8 cellular contexts compared by ENCODE assay signal in genomic region chr7:150428671-150429451, GRCh38. TPM values are rescaled to one million over a fixed set of nuclear protein-coding genes. Genes with fewer than 3 reads are reported as not detected.
A peak's percentile ranks its signal among the peaks of the same experiment; 100 is the strongest.
DNase-seq lines count a peak whose midpoint lies in the region; ATAC-seq and TF ChIP-seq lines count a peak whose summit lies in the region.

No MANE protein-coding gene starts in this region.

- H3K4me1 Mint-ChIP-seq in CD8-positive, alpha-beta T cell (ENCODE audit: low read depth) = peaks cover 14% of the 10 kb centered on the region
- H3K4me1 Mint-ChIP-seq in activated CD4-positive, alpha-beta memory T cell treated with anti-CD3 and anti-CD28 coated beads, Interleukin-2, amount 10 ng/mL, durations not matched to agents 7 days and 5 days = peaks cover 31% of the 10 kb centered on the region

- TF ChIP-seq CTCF in CD8-positive, alpha-beta T cell (IDR thresholded peaks at IDR 0.05) = no peak
- no peak for TF ChIP-seq CTCF in testis (IDR thresholded peaks at IDR 0.05)

- TF ChIP-seq POLR2A in testis (IDR thresholded peaks at IDR 0.05) = no peak

- in situ Hi-C loops in HAP-1 (cut with MboI; ENCODE audit: low sequenced_read_pairs) = no loop called here

- H3K27ac ChIP-seq in CD8-positive, alpha-beta T cell (ENCODE audit: low read depth, low read length) = no peak overlapping the region
- H3K27ac ChIP-seq in testis = no peak overlapping the region

- no peak overlapping the region for H3K4me3 ChIP-seq in CD8-positive, alpha-beta T cell (ENCODE audit: low read depth, low read length)
- no peak overlapping the region for H3K4me3 ChIP-seq in testis
- no peak overlapping the region for H3K4me3 ChIP-seq in HAP-1

- no peaks in the 10 kb centered on the region for H3K36me3 Mint-ChIP-seq in CD8-positive, alpha-beta T cell
- H3K36me3 Mint-ChIP-seq in activated CD4-positive, alpha-beta memory T cell treated with anti-CD3 and anti-CD28 coated beads, Interleukin-2, amount 10 ng/mL, durations not matched to agents 7 days and 5 days (ENCODE audit: low read depth) = no peaks in the 10 kb centered on the region

- peak in 1 of 7 experiments; percentile 48 for DNase-seq in CD8-positive, alpha-beta T cell
- DNase-seq in NCI-H1417 treated with DMSO at 0.1 percent for 48 hours (lab: John Stamatoyannopoulos, UW) (peak; percentile 49), iPS-NIHi7 (ENCODE audit: extremely low spot score) (peak; percentile 46), testis (peak; percentile 46), HAP-1 (ENCODE audit: low spot score in 2 of 2) (no peak)
- peak; percentile 38 for DNase-seq in activated CD4-positive, alpha-beta memory T cell treated with anti-CD3 and anti-CD28 coated beads, Interleukin-2, amount 10 ng/mL, durations not matched to agents 7 days and 5 days
- DNase-seq in stimulated activated CD4-positive, alpha-beta T cell treated with anti-CD3 and anti-CD28 coated beads, Interleukin-12 subunit alpha, Interleukin-12 subunit beta, amount 100 ng/mL, for 4 hours = no peak

- H3K27ac Mint-ChIP-seq in CD8-positive, alpha-beta T cell = no peak overlapping the region
- peak overlapping the region; percentile 18 for H3K27ac Mint-ChIP-seq in activated CD4-positive, alpha-beta memory T cell treated with anti-CD3 and anti-CD28 coated beads, Interleukin-2, amount 10 ng/mL, durations not matched to agents 7 days and 5 days

- H3K9me3 Mint-ChIP-seq in CD8-positive, alpha-beta T cell = no peaks in the 10 kb centered on the region
- no peaks in the 10 kb centered on the region for H3K9me3 Mint-ChIP-seq in activated CD4-positive, alpha-beta memory T cell treated with anti-CD3 and anti-CD28 coated beads, Interleukin-2, amount 10 ng/mL, durations not matched to agents 7 days and 5 days

- CTCF ChIA-PET in CD8-positive, alpha-beta T cell (lab: Charles Lee) = no interaction called here
- CTCF ChIA-PET in activated CD4-positive, alpha-beta memory T cell treated with anti-CD3 and anti-CD28 coated beads, Interleukin-2, amount 10 ng/mL, durations not matched to agents 7 days and 5 days (lab: Charles Lee) = interaction anchor here (1.0 kb wide), 1 partner anchor 72 kb away, joined by 3 read pairs; no protein-coding TSS in a partner anchor

- no peaks in the 10 kb centered on the region for H3K36me3 ChIP-seq in CD8-positive, alpha-beta T cell (ENCODE audit: insufficient read depth, low read length)
- H3K36me3 ChIP-seq in testis (ENCODE audit: low read depth, missing control alignments) = no peaks in the 10 kb centered on the region
- H3K36me3 ChIP-seq in HAP-1 (replicated peaks) = no peaks in the 10 kb centered on the region

- peak; percentile 17 for ATAC-seq in CD8-positive, alpha-beta T cell
- ATAC-seq in GM21423 (IDR thresholded peaks at IDR 0.05; ENCODE audit: unreplicated experiment) = peak; percentile 56

- WGBS in testis, 2 donors = 42 to 56% methylated on average over 8 to 11 of the region's 11 CpGs

- H3K27me3 ChIP-seq in CD8-positive, alpha-beta T cell (ENCODE audit: insufficient read depth, low read length) = no peaks in the 10 kb centered on the region
- H3K27me3 ChIP-seq in testis (no peaks in the 10 kb centered on the region), HAP-1 (ENCODE audit: low read depth) (no peaks in the 10 kb centered on the region)

- no peaks in the 10 kb centered on the region for H3K9me3 ChIP-seq in CD8-positive, alpha-beta T cell (ENCODE audit: low read length)
- H3K9me3 ChIP-seq in testis = no peaks in the 10 kb centered on the region
- H3K9me3 ChIP-seq in HAP-1 = no peaks in the 10 kb centered on the region

- peaks cover 11% of the 10 kb centered on the region for H3K4me1 ChIP-seq in CD8-positive, alpha-beta T cell (ENCODE audit: insufficient read depth, low read length)
- H3K4me1 ChIP-seq in testis (peaks cover 5% of the 10 kb centered on the region), HAP-1 (no peaks in the 10 kb centered on the region)

- H3K27me3 Mint-ChIP-seq in CD8-positive, alpha-beta T cell (ENCODE audit: low read depth) = no peaks in the 10 kb centered on the region
- H3K27me3 Mint-ChIP-seq in activated CD4-positive, alpha-beta memory T cell treated with anti-CD3 and anti-CD28 coated beads, Interleukin-2, amount 10 ng/mL, durations not matched to agents 7 days and 5 days = peaks cover 2% of the 10 kb centered on the region

- POLR2A ChIA-PET in CD8-positive, alpha-beta T cell (lab: Charles Lee) = no interaction called here
- POLR2A ChIA-PET in activated CD4-positive, alpha-beta memory T cell treated with anti-CD3 and anti-CD28 coated beads, Interleukin-2, amount 10 ng/mL, durations not matched to agents 7 days and 5 days (lab: Charles Lee) = no interaction called here

- intact Hi-C loops in CD8-positive, alpha-beta T cell (cut with DNase I, micrococcal nuclease) = no loop called here
- intact Hi-C loops in testis (cut with DNase I; ENCODE audit: low total_unique reads) = no loop called here

- H3K4me3 Mint-ChIP-seq in CD8-positive, alpha-beta T cell = no peak overlapping the region
- H3K4me3 Mint-ChIP-seq in activated CD4-positive, alpha-beta memory T cell treated with anti-CD3 and anti-CD28 coated beads, Interleukin-2, amount 10 ng/mL, durations not matched to agents 7 days and 5 days = no peak overlapping the region

RNA-seq across cellular contexts. Expression of gene GIMAP8, which starts 21.6 kb away (rescaled TPM):
- total RNA-seq in CD8-positive, alpha-beta T cell = 1 to 10 TPM; 2.0 to 2.5 TPM
- 10 to 100 TPM; 25.1 to 26.4 TPM for total RNA-seq in activated CD4-positive, alpha-beta memory T cell treated with anti-CD3 and anti-CD28 coated beads, Interleukin-2, amount 10 ng/mL, durations not matched to agents 7 days and 5 days
- total RNA-seq in testis = 1 to 10 TPM; 3.8 TPM
- 6.8 TPM for polyA plus RNA-seq in testis (ENCODE audit: insufficient read depth, low read depth, low replicate concordance)

RNA-seq across cellular contexts. Expression of gene ZNF775, which starts 49.7 kb away (rescaled TPM):
- total RNA-seq in CD8-positive, alpha-beta T cell = under 1 TPM; 0.33 to 0.58 TPM
- 1 to 10 TPM; 6.4 to 7.1 TPM for total RNA-seq in activated CD4-positive, alpha-beta memory T cell treated with anti-CD3 and anti-CD28 coated beads, Interleukin-2, amount 10 ng/mL, durations not matched to agents 7 days and 5 days
- total RNA-seq in testis = 10 to 100 TPM; 11.0 to 14.1 TPM
- polyA plus RNA-seq in testis (ENCODE audit: insufficient read depth, low read depth, low replicate concordance) = 5.2 TPM

Comparison
In these comparisons a context has a peak if more than half of its experiments do, and no peak if none do; other contexts are left out.
1. DNase-seq: peak in NCI-H1417 treated with DMSO at 0.1 percent for 48 hours (single experiment), activated CD4-positive, alpha-beta memory T cell treated with anti-CD3 and anti-CD28 coated beads, Interleukin-2, amount 10 ng/mL, durations not matched to agents 7 days and 5 days (single experiment), iPS-NIHi7 (single experiment) and testis (single experiment); none in HAP-1 (0 of 2) and stimulated activated CD4-positive, alpha-beta T cell treated with anti-CD3 and anti-CD28 coated beads, Interleukin-12 subunit alpha, Interleukin-12 subunit beta, amount 100 ng/mL, for 4 hours (single experiment).
2. RNA of gene GIMAP8, which starts 21.6 kb away (total RNA-seq): 25.1 to 26.4 TPM in activated CD4-positive, alpha-beta memory T cell treated with anti-CD3 and anti-CD28 coated beads, Interleukin-2, amount 10 ng/mL, durations not matched to agents 7 days and 5 days; 3.8 TPM in testis and 2.0 to 2.5 TPM in CD8-positive, alpha-beta T cell; every median in the first group is over 4 times any median in the second.
3. RNA of gene ZNF775, which starts 49.7 kb away (total RNA-seq): 11.0 to 14.1 TPM in testis and 6.4 to 7.1 TPM in activated CD4-positive, alpha-beta memory T cell treated with anti-CD3 and anti-CD28 coated beads, Interleukin-2, amount 10 ng/mL, durations not matched to agents 7 days and 5 days; 0.33 to 0.58 TPM in CD8-positive, alpha-beta T cell; every median in the first group is over 4 times any median in the second.